Comparison of ENCODE assay signal across 24 cellular contexts in the genomic region with DNA sequence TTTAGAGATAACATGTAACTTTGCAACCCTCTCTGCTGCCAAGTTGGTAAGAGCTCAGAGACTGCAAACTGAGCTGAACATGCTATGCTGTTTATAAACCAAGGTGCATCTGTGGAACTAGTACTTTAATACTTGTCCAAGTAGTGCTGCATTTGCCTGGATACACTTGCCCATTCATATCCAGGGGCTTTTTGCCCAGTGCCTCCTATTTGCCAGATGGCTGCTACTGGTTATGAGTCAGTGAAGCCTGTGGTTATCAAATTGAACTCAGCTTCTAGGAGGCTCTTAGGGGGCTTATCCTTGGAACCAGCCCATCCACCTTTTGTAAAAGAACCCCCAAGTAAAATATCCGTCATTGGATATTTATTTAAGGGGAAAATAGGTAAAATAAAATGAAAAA.
DNase-seq lines count a peak whose midpoint lies in the region; FAIRE-seq and TF ChIP-seq lines count a peak whose summit lies in the region.
"Had no signal": no experiment of that assay in that cellular context is flagged by ENCODE, and none has a peak within 500 bp of the region (broad histone marks: within the 10 kb centered on the region; RNA-seq: fewer than 3 reads in every experiment).

No MANE protein-coding gene starts in this region.

- no peak overlapping the region for H3K27ac ChIP-seq in SJCRH30
- H3K27ac ChIP-seq in mammary epithelial cell (ENCODE audit: insufficient read depth, low read depth, low read length) = no peak overlapping the region
- H3K27ac ChIP-seq: 22Rv1 had no signal

- H3K36me3 ChIP-seq in SJCRH30 (no peaks in the 10 kb centered on the region), mammary epithelial cell (ENCODE audit: insufficient read depth, low read length) (no peaks in the 10 kb centered on the region)

- FAIRE-seq in GM12892 (lab: Jason Lieb, UNC) = no peak
- FAIRE-seq: G401.6, HepG2 had no signal

- H3K9ac ChIP-seq in mammary epithelial cell (ENCODE audit: insufficient read depth, low read length) = no peak overlapping the region
- H3K9ac ChIP-seq: SK-N-SH had no signal

- H3K27me3 ChIP-seq in SJCRH30 = no peaks in the 10 kb centered on the region
- no peaks in the 10 kb centered on the region for H3K27me3 ChIP-seq in mammary epithelial cell (ENCODE audit: insufficient read depth, low read length)

- in situ Hi-C loops in astrocyte of the spinal cord (cut with HindIII; ENCODE audit: low sequenced_read_pairs) (no loop called here), mammary epithelial cell (cut with MboI; ENCODE audit: low sequenced_read_pairs in 2 of 2) (no loop called here)

- intact Hi-C loops in mammary epithelial cell (cut with micrococcal nuclease) = no loop called here

- TF ChIP-seq POLR2A in GM12892 (IDR thresholded peaks at IDR 0.05; ENCODE audit: low read depth, low read length) = no peak

- peak; percentile 29 for DNase-seq in DMS 273 (lab: John Stamatoyannopoulos, UW; ENCODE audit: unreplicated experiment)
- no peak for DNase-seq in DMS 273 treated with DMSO at 0.1 percent for 48 hours (lab: John Stamatoyannopoulos, UW)
- DNase-seq in RPMI7951 (ENCODE audit: low read depth) = peak; percentile 38
- peak; percentile 50 for DNase-seq in astrocyte of the spinal cord (ENCODE audit: low read depth, low spot score)
- DNase-seq in myocyte (ENCODE audit: low read depth) = peak; percentile 51
- no peak for DNase-seq in SJCRH30
- no peak for DNase-seq in GM12892 (ENCODE audit: insufficient read length)
- DNase-seq in mammary epithelial cell = no peak
- DNase-seq: CD4-positive, CD25-positive, alpha-beta regulatory T cell; DMS53; H9; Kasumi-1; NCI-H1105 treated with DMSO at 0.1 percent for 48 hours; NCI-H146; NCI-H1930; NCI-H446; NCI-H524 treated with DMSO at 0.1 percent for 48 hours; NCI-H774; SHP77 treated with DMSO at 0.1 percent for 48 hours; SK-N-SH had no signal

- no TSS peak for BruUV-seq in mammary epithelial cell (replicated peaks; lab: Mats Ljungman, UMichigan)

- no peak overlapping the region for H3K4me2 ChIP-seq in mammary epithelial cell (ENCODE audit: insufficient read depth, low read depth, low read length)
- H3K4me2 ChIP-seq: GM23338, SK-N-SH had no signal

- 36% methylated on average over 1 of the region's 1 CpG for WGBS in mammary epithelial cell (ENCODE audit: low coverage, missing lambda C conversion rate)

- H3K4me3 ChIP-seq in astrocyte of the spinal cord (ENCODE audit: low read depth, low read length) (no peak overlapping the region), SJCRH30 (no peak overlapping the region), mammary epithelial cell (replicated peaks in 1 of 3; ENCODE audit: insufficient read depth in 1 of 3, low read depth in 2 of 3, low read length in 3 of 3) (no peak overlapping the region)
- H3K4me3 ChIP-seq: GM23338 had no signal

- no peaks in the 10 kb centered on the region for H3K79me2 ChIP-seq in mammary epithelial cell (ENCODE audit: insufficient read depth, low read length)

- CTCF ChIA-PET in mammary epithelial cell (lab: Charles Lee; ENCODE audit: low non-redundant PET) = no interaction called here

- TF ChIP-seq CTCF in astrocyte of the spinal cord (IDR thresholded peaks at IDR 0.05; ENCODE audit: low read depth, low read length) (no peak), mammary epithelial cell (conservative IDR thresholded peaks at IDR 0.05 in 1 of 2, IDR thresholded peaks at IDR 0.05 in 1 of 2; ENCODE audit: extremely low read depth in 1 of 2, insufficient read depth in 1 of 2, low read depth in 1 of 2, low read length in 2 of 2) (no peak)

- dilution Hi-C loops in mammary epithelial cell (cut with HindIII; ENCODE audit: low sequenced_read_pairs) = no loop called here

- no peaks in the 10 kb centered on the region for H3K4me1 ChIP-seq in SJCRH30
- H3K4me1 ChIP-seq in mammary epithelial cell (ENCODE audit: insufficient read depth, low read length) = no peaks in the 10 kb centered on the region

- H4K20me1 ChIP-seq in mammary epithelial cell (ENCODE audit: insufficient read depth, low read length) = no peaks in the 10 kb centered on the region

- no peaks in the 10 kb centered on the region for H3K9me3 ChIP-seq in SJCRH30 (replicated peaks)
- H3K9me3 ChIP-seq in mammary epithelial cell (replicated peaks; ENCODE audit: insufficient read depth, low read length) = no peaks in the 10 kb centered on the region
- H3K9me3 ChIP-seq: SK-N-SH had no signal

- no peak overlapping the region for H2AFZ ChIP-seq in mammary epithelial cell (ENCODE audit: low read depth, low read length)
- H2AFZ ChIP-seq: GM23338 had no signal

Comparison
In these comparisons a context has a peak if more than half of its experiments do, and no peak if none do; other contexts are left out.
1. DNase-seq: peak in DMS 273 (single experiment), RPMI7951 (single experiment), astrocyte of the spinal cord (single experiment) and myocyte (single experiment); none in DMS 273 treated with DMSO at 0.1 percent for 48 hours (single experiment), SJCRH30 (0 of 2), GM12892 (single experiment) and mammary epithelial cell (single experiment).